In genomic region chr17:65956814-65957213, GRCh38 we compare ENCODE assay signal across 16 cellular contexts.
"Had no signal": no experiment of that assay in that cellular context is flagged by ENCODE, and none has a peak within 500 bp of the region (broad histone marks: within the 10 kb centered on the region; RNA-seq: fewer than 3 reads in every experiment).

No MANE protein-coding gene starts in this region.

- H3K27me3 ChIP-seq: cardiac muscle cell, dorsolateral prefrontal cortex, esophagus muscularis mucosa, heart left ventricle, suprapubic skin had no signal

- H3K36me3 ChIP-seq: cardiac muscle cell had no signal

- ATAC-seq: heart left ventricle had no signal

- H3K4me2 ChIP-seq: smooth muscle cell had no signal

- DNase-seq: activated CD4-positive, alpha-beta T cell treated with anti-CD3 and anti-CD28 coated beads, Interleukin-2, amount 10 ng/mL, durations not matched to agents 7 days and 5 days; activated CD4-positive, CD25-positive, alpha-beta regulatory T cell; activated CD8-positive, alpha-beta memory T cell treated with anti-CD3 and anti-CD28 coated beads for 24 hours; activated naive CD4-positive, alpha-beta T cell treated with Interleukin-2 at 50 U/mL for 16 hours; aorta; dorsolateral prefrontal cortex; endodermal cell; foreskin melanocyte; heart left ventricle; immature natural killer cell; nephron progenitor cell; occipital lobe had no signal

- H3K27ac ChIP-seq: cardiac muscle cell, dorsolateral prefrontal cortex, esophagus muscularis mucosa, heart left ventricle, suprapubic skin had no signal

- H3K9me3 ChIP-seq: esophagus muscularis mucosa had no signal

- H3K4me3 ChIP-seq: cardiac muscle cell, dorsolateral prefrontal cortex, esophagus muscularis mucosa, heart left ventricle, smooth muscle cell, suprapubic skin had no signal

- H3K4me1 ChIP-seq: esophagus muscularis mucosa, heart left ventricle, suprapubic skin had no signal
